ENCODE assay signal across 1 cellular context in genomic region chr12:997505-997904, GRCh38.
TF ChIP-seq lines count a peak whose summit lies in the region.

No MANE protein-coding gene starts in this region.

TF ChIP-seq in WTC11, 78 proteins besides CTCF, POLR2A, EP300 and RAD21 (continued from another document):
- no peak for TF ChIP-seq FOXP4 (CRISPR knock-in tag; IDR thresholded peaks at IDR 0.05)
- TF ChIP-seq JAZF1 (CRISPR knock-in tag; IDR thresholded peaks at IDR 0.05) = no peak
- no peak for TF ChIP-seq MLX (CRISPR knock-in tag; IDR thresholded peaks at IDR 0.05)
- no peak for TF ChIP-seq ZSCAN18 (CRISPR knock-in tag; IDR thresholded peaks at IDR 0.05)
- no peak for TF ChIP-seq ZMAT4 (CRISPR knock-in tag; IDR thresholded peaks at IDR 0.05)
- TF ChIP-seq ZNF423 (CRISPR knock-in tag; IDR thresholded peaks at IDR 0.05) = no peak
- TF ChIP-seq ERG (CRISPR knock-in tag; IDR thresholded peaks at IDR 0.05) = no peak
- TF ChIP-seq HMGXB4 (CRISPR knock-in tag; IDR thresholded peaks at IDR 0.05) = no peak
- TF ChIP-seq GABPB1 (CRISPR knock-in tag; IDR thresholded peaks at IDR 0.05) = no peak
- no peak for TF ChIP-seq KAT7 (CRISPR knock-in tag; IDR thresholded peaks at IDR 0.05; ENCODE audit: borderline replicate concordance)
- TF ChIP-seq ZNF219 (CRISPR knock-in tag; IDR thresholded peaks at IDR 0.05; ENCODE audit: borderline replicate concordance) = no peak
- TF ChIP-seq ZNF263 (CRISPR knock-in tag; IDR thresholded peaks at IDR 0.05; ENCODE audit: low read depth) = no peak
- no peak for TF ChIP-seq TCF7 (CRISPR knock-in tag; IDR thresholded peaks at IDR 0.05; ENCODE audit: low read depth)
- TF ChIP-seq FOXK1 (CRISPR knock-in tag; IDR thresholded peaks at IDR 0.05) = no peak
